In genomic region chr2:159516241-159516758, GRCh38 we compare ENCODE assay signal across 8 cellular contexts.
DNase-seq lines count a peak whose midpoint lies in the region; ATAC-seq and TF ChIP-seq lines count a peak whose summit lies in the region.

No MANE protein-coding gene starts in this region.

- intact Hi-C loops in Calu3 (cut with micrococcal nuclease; ENCODE audit: unreplicated experiment) (loop anchor here (2.0 to 5.0 kb wide), 2 partner anchors 101 to 196 kb away; partner anchors contain the start of genes BAZ2B and MARCHF7), Right ventricle myocardium superior (cut with DNase I) (no loop called here)

- peak overlapping the region; percentile 79 for H3K4me3 Mint-ChIP-seq in Calu3 (ENCODE audit: low read depth, unreplicated experiment)
- H3K4me3 Mint-ChIP-seq in activated T-cell treated with anti-CD3 and anti-CD28 coated beads, Interleukin-2, amount 50 U/mL, for 72 hours = peak overlapping the region; percentile 70 to 84

- peaks cover 6% of the 10 kb centered on the region for H3K36me3 Mint-ChIP-seq in Calu3 (ENCODE audit: insufficient read depth, unreplicated experiment)
- peaks cover 0 to 2% of the 10 kb centered on the region in 2 donors for H3K36me3 Mint-ChIP-seq in activated T-cell treated with anti-CD3 and anti-CD28 coated beads, Interleukin-2, amount 50 U/mL, for 72 hours (ENCODE audit: insufficient read depth in 2 of 2)

- H3K4me1 Mint-ChIP-seq in Calu3 (ENCODE audit: low read depth, unreplicated experiment) = peaks cover 24% of the 10 kb centered on the region
- H3K4me1 Mint-ChIP-seq in activated T-cell treated with anti-CD3 and anti-CD28 coated beads, Interleukin-2, amount 50 U/mL, for 72 hours (ENCODE audit: low read depth) = peaks cover 23% of the 10 kb centered on the region

- ATAC-seq in GM19043 (IDR thresholded peaks at IDR 0.05; ENCODE audit: low read depth, unreplicated experiment) (peak; percentile 79), HG03135 (IDR thresholded peaks at IDR 0.05; ENCODE audit: unreplicated experiment) (peak; percentile 89), Right ventricle myocardium superior (ENCODE audit: poor library complexity) (peak; percentile 75)
- ATAC-seq in activated T-cell treated with anti-CD3 and anti-CD28 coated beads, Interleukin-2, amount 50 U/mL, for 72 hours (replicated peaks in 1 of 2) = peak; percentile 91 to 94

- no peaks in the 10 kb centered on the region for H3K27me3 Mint-ChIP-seq in Calu3 (ENCODE audit: unreplicated experiment)
- H3K27me3 Mint-ChIP-seq in activated T-cell treated with anti-CD3 and anti-CD28 coated beads, Interleukin-2, amount 50 U/mL, for 72 hours (ENCODE audit: low read depth) = no peaks in the 10 kb centered on the region

- BruUV-seq in Calu3 (replicated peaks; lab: Mats Ljungman, UMichigan) = TSS peak; percentile 47

- no peak for TF ChIP-seq CTCF in Calu3 (IDR thresholded peaks at IDR 0.05; ENCODE audit: unreplicated experiment)

- peak; percentile 37 for DNase-seq in Calu3
- peak; percentile 48 for DNase-seq in NCI-H2171 (lab: John Stamatoyannopoulos, UW)
- DNase-seq in activated T-cell treated with anti-CD3 and anti-CD28 coated beads, Interleukin-2, amount 50 U/mL, for 72 hours = peak in 1 of 2 donors; percentile 11
- no peak for DNase-seq in Right ventricle myocardium superior
- DNase-seq in pons (ENCODE audit: low spot score) = peak; percentile 78
- DNase-seq in mesenteric fat pad (ENCODE audit: low spot score) = no peak

- peak overlapping the region; percentile 97 for H3K27ac Mint-ChIP-seq in Calu3 (ENCODE audit: unreplicated experiment)
- peak overlapping the region; percentile 99 for H3K27ac Mint-ChIP-seq in activated T-cell treated with anti-CD3 and anti-CD28 coated beads, Interleukin-2, amount 50 U/mL, for 72 hours

- H3K9me3 Mint-ChIP-seq in Calu3 (ENCODE audit: low read depth, unreplicated experiment) = no peaks in the 10 kb centered on the region
- no peaks in the 10 kb centered on the region for H3K9me3 Mint-ChIP-seq in activated T-cell treated with anti-CD3 and anti-CD28 coated beads, Interleukin-2, amount 50 U/mL, for 72 hours

- CTCF ChIA-PET in Calu3 (lab: Charles Lee) = interaction anchor here (0.6 to 1.6 kb wide), 2 partner anchors 10 to 163 kb away, joined by 5 to 6 read pairs; no protein-coding TSS in a partner anchor

Comparison
In these comparisons a context has a peak if more than half of its experiments do, and no peak if none do; other contexts are left out.
1. DNase-seq: peak in Calu3 (single experiment), NCI-H2171 (single experiment) and pons (single experiment); none in Right ventricle myocardium superior (single experiment) and mesenteric fat pad (single experiment).
2. Peak in every context shown above with its lines, with median percentiles within 50 percentile points of each other: ATAC-seq.